In genomic region chrX:69163936-69164741, GRCh38 we compare ENCODE assay signal across 1 cellular context.
A peak's percentile ranks its signal among the peaks of the same experiment; 100 is the strongest.
TF ChIP-seq lines count a peak whose summit lies in the region.

No MANE protein-coding gene starts in this region.

TF ChIP-seq in GM12878, 131 proteins besides CTCF, POLR2A, EP300 and RAD21 (continued from another document):
- TF ChIP-seq CEBPZ (IDR thresholded peaks at IDR 0.05; ENCODE audit: low read depth, low read length) (no peak), POLR2AphosphoS2 (IDR thresholded peaks at IDR 0.05; ENCODE audit: low read depth, low read length) (no peak), BHLHE40 (IDR thresholded peaks at IDR 0.05; ENCODE audit: borderline replicate concordance in 1 of 2, low read depth in 2 of 2, low read length in 1 of 2) (no peak), JUNB (IDR thresholded peaks at IDR 0.05) (no peak), NRF1 (conservative IDR thresholded peaks at IDR 0.05; ENCODE audit: low read depth, low read length) (peak; percentile 50), NR2F1 (conservative IDR thresholded peaks at IDR 0.05) (no peak), YBX1 (IDR thresholded peaks at IDR 0.05) (no peak)
